In the genomic region with DNA sequence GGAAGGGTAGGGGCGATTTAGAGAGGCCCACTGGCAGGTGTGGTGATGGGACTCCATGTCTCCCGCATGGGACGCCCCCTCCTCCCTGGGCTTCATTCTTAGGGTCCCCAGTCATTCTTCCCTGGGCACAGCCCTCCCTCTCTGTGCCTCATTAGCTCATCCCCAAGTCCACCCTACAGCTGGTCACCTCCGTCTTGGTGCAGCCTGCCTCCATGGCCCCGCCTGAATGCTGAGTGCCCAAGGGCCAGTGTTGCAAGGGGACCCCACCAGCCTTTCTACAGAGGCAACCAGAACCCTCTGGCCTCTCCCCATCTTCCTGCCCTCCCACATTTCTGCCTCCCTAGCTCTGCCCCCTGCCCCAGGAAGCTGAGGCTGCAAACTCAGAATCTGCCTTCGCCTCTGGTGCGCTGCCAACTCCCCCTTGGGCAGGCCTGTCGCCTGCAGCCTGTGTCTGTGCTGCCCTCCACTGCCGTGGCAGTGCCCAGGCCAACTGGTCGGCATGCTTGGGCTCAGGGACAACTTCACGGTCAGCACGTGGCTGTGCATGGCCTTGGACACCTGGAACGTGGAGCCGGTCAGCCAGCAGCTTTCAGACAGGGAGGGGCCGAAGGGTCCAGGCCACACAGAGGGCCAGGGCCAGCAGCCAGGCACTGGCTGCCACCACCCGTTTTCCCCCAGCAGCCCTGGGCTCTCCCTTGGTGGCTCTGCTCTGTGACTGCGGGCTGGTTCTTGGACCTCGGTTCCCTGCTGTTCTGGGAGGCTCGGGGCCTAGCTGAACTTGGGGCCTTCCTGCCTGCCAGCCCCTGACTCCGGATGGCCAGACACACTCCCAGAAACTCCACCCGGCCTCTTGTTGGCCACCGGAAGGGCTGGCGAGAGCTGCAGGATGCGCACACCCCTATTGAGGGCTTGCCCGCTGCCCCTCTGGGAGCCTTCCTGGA, we compare ENCODE assay signal across 1 cellular context.
TF ChIP-seq lines count a peak whose summit lies in the region.

No MANE protein-coding gene starts in this region.

TF ChIP-seq in HepG2, 621 proteins besides CTCF, POLR2A, EP300 and RAD21 (continued from another document and continues in another):
- TF ChIP-seq MATR3 (CRISPR knock-in tag; IDR thresholded peaks at IDR 0.05) (no peak), XBP1 (CRISPR knock-in tag; IDR thresholded peaks at IDR 0.05) (0 out of 2 replicates have a peak, but pooled peaks have one; percentile 16), ZSCAN30 (CRISPR knock-in tag; IDR thresholded peaks at IDR 0.05) (peak; percentile 98), IKZF1 (IDR thresholded peaks at IDR 0.05) (no peak), ZNF556 (CRISPR knock-in tag; IDR thresholded peaks at IDR 0.05; ENCODE audit: borderline replicate concordance) (no peak; the same call in 1 of the 2 replicates), TEF (CRISPR knock-in tag; IDR thresholded peaks at IDR 0.05) (no peak), NFYC (CRISPR knock-in tag; IDR thresholded peaks at IDR 0.05) (peak; percentile 41; the same call in 1 of the 2 replicates), ASH2L (IDR thresholded peaks at IDR 0.05; ENCODE audit: insufficient read length, low read depth, low read length) (no peak), ZNF570 (CRISPR knock-in tag; IDR thresholded peaks at IDR 0.05; ENCODE audit: borderline replicate concordance) (no peak; the same call in 1 of the 2 replicates), ZNF343 (CRISPR knock-in tag; IDR thresholded peaks at IDR 0.05) (no peak), ZMYM3 (CRISPR knock-in tag; IDR thresholded peaks at IDR 0.05) (peak; percentile 94), MXI1 (IDR thresholded peaks at IDR 0.05; ENCODE audit: borderline replicate concordance, low read depth, low read length) (peak; percentile 89; the same call in 1 of the 3 replicates), MBNL3 (CRISPR knock-in tag; conservative IDR thresholded peaks at IDR 0.05) (no peak), HOXA7 (CRISPR knock-in tag; IDR thresholded peaks at IDR 0.05) (peak; percentile 92), MAFG (CRISPR knock-in tag; IDR thresholded peaks at IDR 0.05) (no peak), TEAD2 (CRISPR knock-in tag; IDR thresholded peaks at IDR 0.05) (peak; percentile 23; the same call in 1 of the 2 replicates), ZNF264 (CRISPR knock-in tag; IDR thresholded peaks at IDR 0.05) (peak; percentile 85; the same call in 1 of the 2 replicates), U2AF1 (optimal IDR thresholded peaks at IDR 0.05; ENCODE audit: low read depth, low read length) (no peak), SAP130 (CRISPR knock-in tag; IDR thresholded peaks at IDR 0.05; ENCODE audit: low read depth) (peak; percentile 92), ZNF781 (CRISPR knock-in tag; IDR thresholded peaks at IDR 0.05; ENCODE audit: borderline replicate concordance, not compliant biosample characterization) (peak; percentile 95), JARID2 (CRISPR knock-in tag; IDR thresholded peaks at IDR 0.05; ENCODE audit: insufficient replicate concordance) (peak; percentile 53), NR0B2 (CRISPR knock-in tag; IDR thresholded peaks at IDR 0.05) (no peak; the same call in 1 of the 2 replicates), POLR2AphosphoS2 (IDR thresholded peaks at IDR 0.05; ENCODE audit: low read depth, low read length) (no peak), SMYD3 (CRISPR knock-in tag; IDR thresholded peaks at IDR 0.05) (no peak), ZNF430 (CRISPR knock-in tag; IDR thresholded peaks at IDR 0.05) (peak; percentile 97), ZFP62 (CRISPR knock-in tag; IDR thresholded peaks at IDR 0.05) (no peak), CBFB (CRISPR knock-in tag; IDR thresholded peaks at IDR 0.05) (peak; percentile 73), ZSCAN21 (CRISPR knock-in tag; IDR thresholded peaks at IDR 0.05; ENCODE audit: borderline replicate concordance) (peak; percentile 99), GZF1 (CRISPR knock-in tag; IDR thresholded peaks at IDR 0.05) (peak; percentile 93), SRSF1 (optimal IDR thresholded peaks at IDR 0.05; ENCODE audit: low read depth, low read length) (peak; percentile 8), ARID5B (CRISPR knock-in tag; IDR thresholded peaks at IDR 0.05) (peak; percentile 92), ELF1 (CRISPR knock-in tag; IDR thresholded peaks at IDR 0.05) (no peak), RBFOX2 (IDR thresholded peaks at IDR 0.05; ENCODE audit: low read depth, low read length) (peak; percentile 90), ZNF34 (CRISPR knock-in tag; IDR thresholded peaks at IDR 0.05; ENCODE audit: borderline replicate concordance) (no peak), TSC22D2 (CRISPR knock-in tag; IDR thresholded peaks at IDR 0.05; ENCODE audit: borderline replicate concordance) (peak; percentile 97), ZNF329 (CRISPR knock-in tag; IDR thresholded peaks at IDR 0.05; ENCODE audit: low read depth) (peak; percentile 90), PHB2 (IDR thresholded peaks at IDR 0.05; ENCODE audit: partially characterized antibody) (no peak), CEBPG (CRISPR knock-in tag; IDR thresholded peaks at IDR 0.05) (peak; percentile 53), TCF7 (IDR thresholded peaks at IDR 0.05; ENCODE audit: low read depth) (no peak; the same call in 1 of the 2 replicates), EED (CRISPR knock-in tag; IDR thresholded peaks at IDR 0.05) (no peak; the same call in 1 of the 2 replicates), NFKBIZ (CRISPR knock-in tag; IDR thresholded peaks at IDR 0.05) (0 out of 2 replicates have a peak, but pooled peaks have one; percentile 55), ZBTB3 (CRISPR knock-in tag; IDR thresholded peaks at IDR 0.05; ENCODE audit: borderline replicate concordance, low read depth) (peak; percentile 54; the same call in 1 of the 2 replicates), SOX13 (IDR thresholded peaks at IDR 0.05) (peak; percentile 61; the same call in 1 of the 2 replicates), SOX13 (CRISPR knock-in tag; conservative IDR thresholded peaks at IDR 0.05 in 1 of 2, IDR thresholded peaks at IDR 0.05 in 1 of 2) (peak in 1 of 2 experiments; percentile 81; a peak in 2 of 4 replicates), FOXP4 (CRISPR knock-in tag; IDR thresholded peaks at IDR 0.05) (peak; percentile 82), ZNF7 (CRISPR knock-in tag; IDR thresholded peaks at IDR 0.05) (no peak), NPAS2 (CRISPR knock-in tag; IDR thresholded peaks at IDR 0.05; ENCODE audit: borderline replicate concordance) (0 out of 2 replicates have a peak, but pooled peaks have one; percentile 81)
- TF ChIP-seq, protein P1, sequence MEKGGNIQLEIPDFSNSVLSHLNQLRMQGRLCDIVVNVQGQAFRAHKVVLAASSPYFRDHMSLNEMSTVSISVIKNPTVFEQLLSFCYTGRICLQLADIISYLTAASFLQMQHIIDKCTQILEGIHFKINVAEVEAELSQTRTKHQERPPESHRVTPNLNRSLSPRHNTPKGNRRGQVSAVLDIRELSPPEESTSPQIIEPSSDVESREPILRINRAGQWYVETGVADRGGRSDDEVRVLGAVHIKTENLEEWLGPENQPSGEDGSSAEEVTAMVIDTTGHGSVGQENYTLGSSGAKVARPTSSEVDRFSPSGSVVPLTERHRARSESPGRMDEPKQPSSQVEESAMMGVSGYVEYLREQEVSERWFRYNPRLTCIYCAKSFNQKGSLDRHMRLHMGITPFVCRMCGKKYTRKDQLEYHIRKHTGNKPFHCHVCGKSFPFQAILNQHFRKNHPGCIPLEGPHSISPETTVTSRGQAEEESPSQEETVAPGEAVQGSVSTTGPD (CRISPR knock-in tag; IDR thresholded peaks at IDR 0.05), result peak; percentile 55; the same call in 1 of the 2 replicates
- TF ChIP-seq, protein P2, sequence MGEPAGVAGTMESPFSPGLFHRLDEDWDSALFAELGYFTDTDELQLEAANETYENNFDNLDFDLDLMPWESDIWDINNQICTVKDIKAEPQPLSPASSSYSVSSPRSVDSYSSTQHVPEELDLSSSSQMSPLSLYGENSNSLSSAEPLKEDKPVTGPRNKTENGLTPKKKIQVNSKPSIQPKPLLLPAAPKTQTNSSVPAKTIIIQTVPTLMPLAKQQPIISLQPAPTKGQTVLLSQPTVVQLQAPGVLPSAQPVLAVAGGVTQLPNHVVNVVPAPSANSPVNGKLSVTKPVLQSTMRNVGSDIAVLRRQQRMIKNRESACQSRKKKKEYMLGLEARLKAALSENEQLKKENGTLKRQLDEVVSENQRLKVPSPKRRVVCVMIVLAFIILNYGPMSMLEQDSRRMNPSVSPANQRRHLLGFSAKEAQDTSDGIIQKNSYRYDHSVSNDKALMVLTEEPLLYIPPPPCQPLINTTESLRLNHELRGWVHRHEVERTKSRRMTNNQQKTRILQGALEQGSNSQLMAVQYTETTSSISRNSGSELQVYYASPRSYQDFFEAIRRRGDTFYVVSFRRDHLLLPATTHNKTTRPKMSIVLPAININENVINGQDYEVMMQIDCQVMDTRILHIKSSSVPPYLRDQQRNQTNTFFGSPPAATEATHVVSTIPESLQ (CRISPR knock-in tag; conservative IDR thresholded peaks at IDR 0.05), result no peak
- TF ChIP-seq, protein P3, sequence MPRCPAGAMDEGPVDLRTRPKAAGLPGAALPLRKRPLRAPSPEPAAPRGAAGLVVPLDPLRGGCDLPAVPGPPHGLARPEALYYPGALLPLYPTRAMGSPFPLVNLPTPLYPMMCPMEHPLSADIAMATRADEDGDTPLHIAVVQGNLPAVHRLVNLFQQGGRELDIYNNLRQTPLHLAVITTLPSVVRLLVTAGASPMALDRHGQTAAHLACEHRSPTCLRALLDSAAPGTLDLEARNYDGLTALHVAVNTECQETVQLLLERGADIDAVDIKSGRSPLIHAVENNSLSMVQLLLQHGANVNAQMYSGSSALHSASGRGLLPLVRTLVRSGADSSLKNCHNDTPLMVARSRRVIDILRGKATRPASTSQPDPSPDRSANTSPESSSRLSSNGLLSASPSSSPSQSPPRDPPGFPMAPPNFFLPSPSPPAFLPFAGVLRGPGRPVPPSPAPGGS (CRISPR knock-in tag; IDR thresholded peaks at IDR 0.05), result peak; percentile 98
- TF ChIP-seq, protein P4, sequence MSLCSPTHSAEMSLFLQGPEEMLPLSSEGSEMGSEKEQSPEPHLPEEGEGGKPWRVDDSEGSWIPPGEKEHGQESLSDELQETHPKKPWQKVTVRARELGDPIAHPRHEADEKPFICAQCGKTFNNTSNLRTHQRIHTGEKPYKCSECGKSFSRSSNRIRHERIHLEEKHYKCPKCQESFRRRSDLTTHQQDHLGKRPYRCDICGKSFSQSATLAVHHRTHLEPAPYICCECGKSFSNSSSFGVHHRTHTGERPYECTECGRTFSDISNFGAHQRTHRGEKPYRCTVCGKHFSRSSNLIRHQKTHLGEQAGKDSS (CRISPR knock-in tag; IDR thresholded peaks at IDR 0.05; ENCODE audit: borderline replicate concordance, low read depth), result peak; percentile 94
- TF ChIP-seq, protein P5, sequence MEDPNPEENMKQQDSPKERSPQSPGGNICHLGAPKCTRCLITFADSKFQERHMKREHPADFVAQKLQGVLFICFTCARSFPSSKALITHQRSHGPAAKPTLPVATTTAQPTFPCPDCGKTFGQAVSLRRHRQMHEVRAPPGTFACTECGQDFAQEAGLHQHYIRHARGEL (CRISPR knock-in tag; IDR thresholded peaks at IDR 0.05), result peak; percentile 97
